In the genomic region with DNA sequence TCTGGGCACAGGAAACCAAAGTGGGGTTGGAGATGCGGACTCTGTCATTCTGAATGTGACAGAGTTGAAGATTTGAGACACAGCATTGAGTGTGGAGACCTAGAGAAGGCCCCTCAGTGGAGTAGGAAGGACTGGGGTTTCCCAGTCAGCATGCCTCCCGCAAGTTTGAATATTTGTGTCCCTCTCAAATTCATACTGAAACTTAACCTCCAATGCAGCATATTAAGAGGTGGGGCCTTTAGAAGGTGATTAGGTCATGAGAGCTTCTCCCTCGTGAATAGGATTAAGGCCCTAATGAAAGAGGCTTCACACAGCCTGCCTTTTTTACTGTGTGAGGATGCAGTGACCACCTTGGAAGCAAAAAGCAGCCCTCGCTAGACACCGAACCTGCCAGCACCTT, we compare ENCODE assay signal across 8 cellular contexts. TPM values are rescaled to one million over a fixed set of nuclear protein-coding genes. Genes with fewer than 3 reads are reported as not detected.
DNase-seq lines count a peak whose midpoint lies in the region; ATAC-seq and TF ChIP-seq lines count a peak whose summit lies in the region.
"Had no signal": no experiment of that assay in that cellular context is flagged by ENCODE, and none has a peak within 500 bp of the region (broad histone marks: within the 10 kb centered on the region; RNA-seq: fewer than 3 reads in every experiment).

No MANE protein-coding gene starts in this region.

- no peaks in the 10 kb centered on the region for H3K27me3 Mint-ChIP-seq in activated CD4-positive, alpha-beta memory T cell treated with anti-CD3 and anti-CD28 coated beads, Interleukin-2, amount 10 ng/mL, durations not matched to agents 7 days and 5 days
- H3K27me3 Mint-ChIP-seq: progenitor cell of endocrine pancreas had no signal

- POLR2A ChIA-PET in activated CD4-positive, alpha-beta memory T cell treated with anti-CD3 and anti-CD28 coated beads, Interleukin-2, amount 10 ng/mL, durations not matched to agents 7 days and 5 days (lab: Charles Lee) = interaction anchor here (1.1 to 4.7 kb wide), 3 partner anchors 10 to 20 kb away, joined by 3 to 21 read pairs (median 5); a partner anchor contains a TSS

- no peaks in the 10 kb centered on the region for H3K27me3 ChIP-seq in HAP-1 (ENCODE audit: low read depth)

- H3K4me1 ChIP-seq in HAP-1 = peaks cover 6% of the 10 kb centered on the region; the same call in 1 of the 2 replicates

- H3K36me3 ChIP-seq in HAP-1 (replicated peaks) = peaks cover 22% of the 10 kb centered on the region

- H3K9me3 Mint-ChIP-seq in activated CD4-positive, alpha-beta memory T cell treated with anti-CD3 and anti-CD28 coated beads, Interleukin-2, amount 10 ng/mL, durations not matched to agents 7 days and 5 days = no peaks in the 10 kb centered on the region

- in situ Hi-C loops in HAP-1 (cut with MboI; ENCODE audit: low sequenced_read_pairs) = no loop called here

- peaks cover 48% of the 10 kb centered on the region for H3K4me1 Mint-ChIP-seq in activated CD4-positive, alpha-beta memory T cell treated with anti-CD3 and anti-CD28 coated beads, Interleukin-2, amount 10 ng/mL, durations not matched to agents 7 days and 5 days

- ATAC-seq in HG02623 (IDR thresholded peaks at IDR 0.05; ENCODE audit: unreplicated experiment) (peak; percentile 59), left lobe of liver (no peak)

- H3K4me3 ChIP-seq in HAP-1 = no peak overlapping the region

- H3K36me3 Mint-ChIP-seq in activated CD4-positive, alpha-beta memory T cell treated with anti-CD3 and anti-CD28 coated beads, Interleukin-2, amount 10 ng/mL, durations not matched to agents 7 days and 5 days (ENCODE audit: low read depth) = peaks cover 50% of the 10 kb centered on the region

- CTCF ChIA-PET in activated CD4-positive, alpha-beta memory T cell treated with anti-CD3 and anti-CD28 coated beads, Interleukin-2, amount 10 ng/mL, durations not matched to agents 7 days and 5 days (lab: Charles Lee) = interaction anchor here (0.7 to 6.6 kb wide), 4 partner anchors 9 to 485 kb away, joined by 3 to 80 read pairs (median 8); a partner anchor contains a TSS

- H3K27ac Mint-ChIP-seq in activated CD4-positive, alpha-beta memory T cell treated with anti-CD3 and anti-CD28 coated beads, Interleukin-2, amount 10 ng/mL, durations not matched to agents 7 days and 5 days = peak overlapping the region; percentile 77
- H3K27ac Mint-ChIP-seq: progenitor cell of endocrine pancreas had no signal

- TF ChIP-seq POLR2A in GM19099 (IDR thresholded peaks at IDR 0.05; ENCODE audit: extremely low read depth, insufficient read length, low read depth) = peak; percentile 29

- no peak for DNase-seq in activated CD4-positive, alpha-beta memory T cell treated with anti-CD3 and anti-CD28 coated beads, Interleukin-2, amount 10 ng/mL, durations not matched to agents 7 days and 5 days
- DNase-seq in NCI-H2081 treated with DMSO at 0.1 percent for 48 hours (lab: John Stamatoyannopoulos, UW) = no peak
- no peak for DNase-seq in HAP-1 (ENCODE audit: low spot score in 2 of 2)
- DNase-seq in left lobe of liver (ENCODE audit: low spot score) = no peak
- DNase-seq: IMR-90 had no signal

- H3K9me3 ChIP-seq in HAP-1 = no peaks in the 10 kb centered on the region

- H3K4me3 Mint-ChIP-seq in activated CD4-positive, alpha-beta memory T cell treated with anti-CD3 and anti-CD28 coated beads, Interleukin-2, amount 10 ng/mL, durations not matched to agents 7 days and 5 days = no peak overlapping the region

RNA-seq across cellular contexts. Expression of a gene that starts 8.0 kb away (rescaled TPM):
- 10 to 100 TPM; 37.6 to 41.7 TPM for total RNA-seq in activated CD4-positive, alpha-beta memory T cell treated with anti-CD3 and anti-CD28 coated beads, Interleukin-2, amount 10 ng/mL, durations not matched to agents 7 days and 5 days
- total RNA-seq in left lobe of liver = 9.0 TPM

RNA-seq across cellular contexts. Expression of a gene that starts 10.7 kb away (rescaled TPM):
- 10 to 100 TPM; 71.3 to 75.2 TPM for total RNA-seq in activated CD4-positive, alpha-beta memory T cell treated with anti-CD3 and anti-CD28 coated beads, Interleukin-2, amount 10 ng/mL, durations not matched to agents 7 days and 5 days
- total RNA-seq in left lobe of liver = 32.7 TPM

RNA-seq across cellular contexts. Expression of a gene that starts 21.3 kb away (rescaled TPM):
- total RNA-seq in activated CD4-positive, alpha-beta memory T cell treated with anti-CD3 and anti-CD28 coated beads, Interleukin-2, amount 10 ng/mL, durations not matched to agents 7 days and 5 days = 100 to 1,000 TPM; 132 to 133 TPM
- 96.9 TPM for total RNA-seq in left lobe of liver

RNA-seq across cellular contexts. Expression of a gene that starts 30.3 kb away (rescaled TPM):
- total RNA-seq in activated CD4-positive, alpha-beta memory T cell treated with anti-CD3 and anti-CD28 coated beads, Interleukin-2, amount 10 ng/mL, durations not matched to agents 7 days and 5 days = 10 to 100 TPM; 31.3 to 32.8 TPM
- 7.7 TPM for total RNA-seq in left lobe of liver

RNA-seq across cellular contexts. Expression of a gene that starts 40.1 kb away (rescaled TPM):
- 10 to 100 TPM; 31.2 to 32.4 TPM for total RNA-seq in activated CD4-positive, alpha-beta memory T cell treated with anti-CD3 and anti-CD28 coated beads, Interleukin-2, amount 10 ng/mL, durations not matched to agents 7 days and 5 days
- total RNA-seq in left lobe of liver = 39.4 TPM
